Comparison of ENCODE assay signal across 12 cellular contexts in the genomic region with DNA sequence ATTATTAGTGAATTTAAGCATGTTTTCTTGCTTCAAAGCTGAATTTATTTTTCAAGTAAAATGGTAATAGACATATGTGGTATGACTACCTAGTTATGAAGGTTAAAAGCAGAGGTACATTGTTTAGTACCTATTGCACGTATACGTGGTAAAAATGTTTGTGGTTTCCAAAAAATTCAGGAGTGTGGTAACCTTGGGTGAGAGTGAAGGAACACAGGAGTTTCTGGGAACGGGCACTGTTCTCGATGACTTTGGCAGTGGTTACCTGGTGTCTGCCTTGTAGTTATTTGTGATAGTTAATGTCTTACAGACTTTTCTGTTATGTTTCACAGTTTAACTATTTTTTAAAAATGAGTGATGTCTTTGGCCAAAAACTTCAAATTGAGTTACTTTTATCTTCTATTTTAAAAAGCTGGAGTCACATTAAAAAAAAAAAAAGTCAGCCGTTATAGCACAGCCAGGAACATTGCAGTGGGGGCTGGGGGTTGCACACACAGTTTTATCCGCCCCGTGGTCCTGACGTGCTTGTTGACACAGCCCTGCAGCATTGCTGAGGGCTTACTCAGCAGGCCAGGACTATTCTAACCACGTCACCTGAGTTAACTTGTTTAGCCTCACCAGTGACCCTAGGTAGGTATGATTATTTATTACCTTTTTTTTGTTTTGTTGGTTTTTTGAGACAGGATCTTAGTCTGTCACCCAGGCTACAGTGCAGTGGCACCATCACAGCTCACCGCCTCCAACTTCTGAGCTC. TPM values are rescaled to one million over a fixed set of nuclear protein-coding genes. Genes with fewer than 3 reads are reported as not detected.
DNase-seq lines count a peak whose midpoint lies in the region; ATAC-seq, FAIRE-seq and TF ChIP-seq lines count a peak whose summit lies in the region.
"Had no signal": no experiment of that assay in that cellular context is flagged by ENCODE, and none has a peak within 500 bp of the region (broad histone marks: within the 10 kb centered on the region; RNA-seq: fewer than 3 reads in every experiment).

No MANE protein-coding gene starts in this region.

- POLR2A ChIA-PET in A549 (lab: Yijun Ruan, JAX) = interaction anchor here (1.3 kb wide), 1 partner anchor 17 kb away, joined by 7 read pairs; a partner anchor contains a TSS

- intact Hi-C loops in right lobe of liver (cut with DNase I) = no loop called here

- peak overlapping the region; percentile 85 to 95 for H3K27ac ChIP-seq in A549
- H3K27ac ChIP-seq in right lobe of liver = peak overlapping the region; percentile 54 to 66 (median 58)

- DNase-seq in A549 (ENCODE audit: low read depth in 1 of 2, low spot score in 1 of 2) = peak; percentile 89 to 93
- peak; percentile 91 for DNase-seq in NCI-H226
- peak; percentile 72 for DNase-seq in dermis blood vessel endothelial cell
- peak in 1 of 3 donors; percentile 80 for DNase-seq in right lobe of liver
- DNase-seq in NCI-H128 (lab: John Stamatoyannopoulos, UW; ENCODE audit: unreplicated experiment) = no peak
- DNase-seq in T-helper 1 cell = no peak
- no peak for DNase-seq in GM13977 (ENCODE audit: low spot score)
- DNase-seq: central memory CD4-positive, alpha-beta T cell; NCI-H69; T-helper 9 cell had no signal

- H3K27me3 ChIP-seq in right lobe of liver = no peaks in the 10 kb centered on the region

- no peaks in the 10 kb centered on the region for H3K9me3 ChIP-seq in A549
- H3K9me3 ChIP-seq in right lobe of liver = no peaks in the 10 kb centered on the region

- H3K4me2 ChIP-seq in A549 = peak overlapping the region; percentile 79

- TF ChIP-seq RAD21 in A549 (conservative IDR thresholded peaks at IDR 0.05 in 1 of 2, IDR thresholded peaks at IDR 0.05 in 1 of 2) = peak in 1 of 2 experiments; percentile 6; a peak in 1 of 5 replicates

- in situ Hi-C loops in GM13977 (cut with MboI; ENCODE audit: low pct_unique_long_range_greater_than_20kb, low sequenced_read_pairs, unreplicated experiment) = no loop called here

- TF ChIP-seq POLR2A in A549 (IDR thresholded peaks at IDR 0.05; ENCODE audit: low read length) = no peak
- no peak for TF ChIP-seq POLR2A in right lobe of liver (IDR thresholded peaks at IDR 0.05)

- TF ChIP-seq EP300 in A549 (IDR thresholded peaks at IDR 0.05) = peak; percentile 51 to 72; a peak in 2 of 5 replicates

- H3K4me3 ChIP-seq in A549 (peak overlapping the region; percentile 8; the same call in 1 of the 3 replicates), right lobe of liver (no peak overlapping the region)

- 2% methylated on average over 10 of the region's 10 CpGs for WGBS in A549 (ENCODE audit: missing lambda C conversion rate)
- 34% methylated on average over 10 of the region's 10 CpGs for WGBS in right lobe of liver (ENCODE audit: insufficient coverage, low coverage, low lambda C conversion rate, missing lambda C conversion rate)

- H3K4me1 ChIP-seq in A549 = peaks cover 69% of the 10 kb centered on the region
- peaks cover 0 to 16% (median 0%) of the 10 kb centered on the region in 4 donors for H3K4me1 ChIP-seq in right lobe of liver

- CTCF ChIA-PET in A549 (lab: Yijun Ruan, JAX) = interaction anchor here (1.4 to 5.3 kb wide), 4 partner anchors 12 to 35 kb away, joined by 4 to 72 read pairs (median 40); a partner anchor contains a TSS

- ATAC-seq in A549 = peak; percentile 73 to 83
- peak; percentile 79 to 91 (median 90) for ATAC-seq in right lobe of liver
- no peak for ATAC-seq in GM18868 (IDR thresholded peaks at IDR 0.05; ENCODE audit: unreplicated experiment)

- no peak for TF ChIP-seq CTCF in A549 (IDR thresholded peaks at IDR 0.05)
- no peak for TF ChIP-seq CTCF in right lobe of liver (IDR thresholded peaks at IDR 0.05)
- no peak for TF ChIP-seq CTCF in GM13977 (IDR thresholded peaks at IDR 0.05; ENCODE audit: extremely low read depth, insufficient read depth, missing control alignments)

- FAIRE-seq in A549 (lab: Jason Lieb, UNC) = peak; percentile 39
- FAIRE-seq: H1 had no signal

- H3K36me3 ChIP-seq in right lobe of liver = peaks cover 0 to 47% (median 11%) of the 10 kb centered on the region in 4 donors

TF ChIP-seq in A549, 52 proteins besides CTCF, POLR2A, EP300 and RAD21 (continues in another document):
- no peak for TF ChIP-seq ZSCAN20 (CRISPR knock-in tag; IDR thresholded peaks at IDR 0.05)
- peak; percentile 79 for TF ChIP-seq FOSL2 (IDR thresholded peaks at IDR 0.05)
- peak; percentile 94 for TF ChIP-seq FOSL2 (CRISPR knock-in tag; IDR thresholded peaks at IDR 0.05)
- no peak for TF ChIP-seq HOXB5 (CRISPR knock-in tag; IDR thresholded peaks at IDR 0.05)
- TF ChIP-seq RFX5 (IDR thresholded peaks at IDR 0.05) = no peak
- peak; percentile 85 for TF ChIP-seq JUNB (IDR thresholded peaks at IDR 0.05)
- peak; percentile 12; the same call in 1 of the 3 replicates for TF ChIP-seq SMC3 (IDR thresholded peaks at IDR 0.05)
- no peak for TF ChIP-seq MAFK (IDR thresholded peaks at IDR 0.05; ENCODE audit: partially characterized antibody)
- TF ChIP-seq HOXA7 (CRISPR knock-in tag; IDR thresholded peaks at IDR 0.05) = no peak
- peak in 1 of 2 experiments; percentile 60; a peak in 2 of 4 replicates for TF ChIP-seq CEBPB (IDR thresholded peaks at IDR 0.05)
- no peak for TF ChIP-seq NFE2L2 (conservative IDR thresholded peaks at IDR 0.05; ENCODE audit: low read length)
- TF ChIP-seq, protein P1, sequence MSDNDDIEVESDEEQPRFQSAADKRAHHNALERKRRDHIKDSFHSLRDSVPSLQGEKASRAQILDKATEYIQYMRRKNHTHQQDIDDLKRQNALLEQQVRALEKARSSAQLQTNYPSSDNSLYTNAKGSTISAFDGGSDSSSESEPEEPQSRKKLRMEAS (IDR thresholded peaks at IDR 0.05) = peak; percentile 88
- no peak for TF ChIP-seq MAZ (IDR thresholded peaks at IDR 0.05; ENCODE audit: borderline replicate concordance, low read depth, low read length)
- TF ChIP-seq, protein P2, sequence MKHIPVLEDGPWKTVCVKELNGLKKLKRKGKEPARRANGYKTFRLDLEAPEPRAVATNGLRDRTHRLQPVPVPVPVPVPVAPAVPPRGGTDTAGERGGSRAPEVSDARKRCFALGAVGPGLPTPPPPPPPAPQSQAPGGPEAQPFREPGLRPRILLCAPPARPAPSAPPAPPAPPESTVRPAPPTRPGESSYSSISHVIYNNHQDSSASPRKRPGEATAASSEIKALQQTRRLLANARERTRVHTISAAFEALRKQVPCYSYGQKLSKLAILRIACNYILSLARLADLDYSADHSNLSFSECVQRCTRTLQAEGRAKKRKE (CRISPR knock-in tag; IDR thresholded peaks at IDR 0.05; ENCODE audit: low read depth) = peak; percentile 12; the same call in 1 of the 2 replicates
- no peak for TF ChIP-seq TP53 (CRISPR knock-in tag; IDR thresholded peaks at IDR 0.05)
- TF ChIP-seq TFCP2L1 (CRISPR knock-in tag; IDR thresholded peaks at IDR 0.05) = no peak
- TF ChIP-seq, protein P3, sequence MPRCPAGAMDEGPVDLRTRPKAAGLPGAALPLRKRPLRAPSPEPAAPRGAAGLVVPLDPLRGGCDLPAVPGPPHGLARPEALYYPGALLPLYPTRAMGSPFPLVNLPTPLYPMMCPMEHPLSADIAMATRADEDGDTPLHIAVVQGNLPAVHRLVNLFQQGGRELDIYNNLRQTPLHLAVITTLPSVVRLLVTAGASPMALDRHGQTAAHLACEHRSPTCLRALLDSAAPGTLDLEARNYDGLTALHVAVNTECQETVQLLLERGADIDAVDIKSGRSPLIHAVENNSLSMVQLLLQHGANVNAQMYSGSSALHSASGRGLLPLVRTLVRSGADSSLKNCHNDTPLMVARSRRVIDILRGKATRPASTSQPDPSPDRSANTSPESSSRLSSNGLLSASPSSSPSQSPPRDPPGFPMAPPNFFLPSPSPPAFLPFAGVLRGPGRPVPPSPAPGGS (IDR thresholded peaks at IDR 0.05) = no peak
- TF ChIP-seq JUN (IDR thresholded peaks at IDR 0.05) = peak; percentile 60 to 78; a peak in 4 of 5 replicates
- TF ChIP-seq, protein P4, sequence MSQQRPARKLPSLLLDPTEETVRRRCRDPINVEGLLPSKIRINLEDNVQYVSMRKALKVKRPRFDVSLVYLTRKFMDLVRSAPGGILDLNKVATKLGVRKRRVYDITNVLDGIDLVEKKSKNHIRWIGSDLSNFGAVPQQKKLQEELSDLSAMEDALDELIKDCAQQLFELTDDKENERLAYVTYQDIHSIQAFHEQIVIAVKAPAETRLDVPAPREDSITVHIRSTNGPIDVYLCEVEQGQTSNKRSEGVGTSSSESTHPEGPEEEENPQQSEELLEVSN (IDR thresholded peaks at IDR 0.05; ENCODE audit: borderline replicate concordance, low read depth) = 0 out of 2 replicates have a peak, but pooled peaks have one; percentile 19
- TF ChIP-seq ZNF302 (CRISPR knock-in tag; IDR thresholded peaks at IDR 0.05) = no peak
- TF ChIP-seq HDAC2 (IDR thresholded peaks at IDR 0.05) = no peak
- peak; percentile 89 for TF ChIP-seq GATA3 (IDR thresholded peaks at IDR 0.05; ENCODE audit: borderline replicate concordance)
- TF ChIP-seq FOXS1 (CRISPR knock-in tag; IDR thresholded peaks at IDR 0.05) = peak; percentile 61; the same call in 1 of the 2 replicates

RNA-seq across cellular contexts. Expression of a gene that starts 10.9 kb away (rescaled TPM):
- polyA plus RNA-seq in A549 (2011; rRNA removed) = 91.6 and 97.6 TPM in 2 replicates
- 85.5 and 90.9 TPM in 2 replicates for polyA plus RNA-seq in A549 (2012; cell fraction: cytosol; rRNA removed)
- 56.5 and 60.3 TPM in 2 replicates for polyA plus RNA-seq in A549 (2012; cell fraction: nucleus; rRNA removed)
- polyA plus RNA-seq in A549 (2017; fragmentation: RNase III; extraction: RNeasy Plus Mini Kit Qiagen cat#74134 plus additional on column Dnase treatment) = 139 to 156 TPM (median 150 TPM) in 3 replicates
- 47.2 and 50.9 TPM in 2 replicates for polyA minus RNA-seq in A549 (2011; rRNA and poly(A)+ RNA removed)
- 63.0 and 114 TPM in 2 replicates for total RNA-seq in dermis blood vessel endothelial cell
- total RNA-seq in right lobe of liver = 10 to 100 TPM; 31.0 to 47.7 (median 38.7) TPM

RNA-seq across cellular contexts. Expression of a gene that starts 17.0 kb away (rescaled TPM):
- polyA plus RNA-seq in A549 (2011; rRNA removed) (12.0 and 13.4 TPM in 2 replicates), A549 (2017; fragmentation: RNase III; extraction: RNeasy Plus Mini Kit Qiagen cat#74134 plus additional on column Dnase treatment) (48.2 to 55.1 TPM (median 53.3 TPM) in 3 replicates)
- polyA plus RNA-seq in A549 (2012; cell fraction: cytosol; rRNA removed) = 25.1 and 30.1 TPM in 2 replicates
- polyA plus RNA-seq in A549 (2012; cell fraction: nucleus; rRNA removed) = 244 and 330 TPM in 2 replicates
- polyA minus RNA-seq in A549 (2011; rRNA and poly(A)+ RNA removed) = 16.5 and 17.9 TPM in 2 replicates
- total RNA-seq in dermis blood vessel endothelial cell (20.9 and 41.0 TPM in 2 replicates), right lobe of liver (10 to 100 TPM in 5 of 6 experiments, 1 to 10 TPM in 1; 8.7 to 37.3 (median 23.0) TPM)

Comparison
In these comparisons a context has a peak if more than half of its experiments do, and no peak if none do; other contexts are left out.
1. DNase-seq: peak in A549 (2 of 2), NCI-H226 (single experiment) and dermis blood vessel endothelial cell (single experiment); none in NCI-H128 (single experiment), T-helper 1 cell (0 of 5) and GM13977 (single experiment).